20 cellular contexts compared by ENCODE assay signal in genomic region chr9:135949666-135950134, GRCh38. TPM values are rescaled to one million over a fixed set of nuclear protein-coding genes. Genes with fewer than 3 reads are reported as not detected.
DNase-seq lines count a peak whose midpoint lies in the region; FAIRE-seq and TF ChIP-seq lines count a peak whose summit lies in the region.
"Had no signal": no experiment of that assay in that cellular context is flagged by ENCODE, and none has a peak within 500 bp of the region (broad histone marks: within the 10 kb centered on the region; RNA-seq: fewer than 3 reads in every experiment).

No MANE protein-coding gene starts in this region.

- no peak for FAIRE-seq in keratinocyte (lab: Jason Lieb, UNC)
- no peak for FAIRE-seq in RCC 7860 (lab: Jason Lieb, UNC)
- FAIRE-seq: H54 had no signal

- H4K20me1 ChIP-seq in keratinocyte (ENCODE audit: control insufficient read depth, extremely low read depth, insufficient read depth, low read length) = no peaks in the 10 kb centered on the region

- peak overlapping the region; percentile 61 for H3K9ac ChIP-seq in keratinocyte (ENCODE audit: control insufficient read depth, extremely low read depth, insufficient read depth, low read length)
- H3K9ac ChIP-seq in skeletal muscle tissue (ENCODE audit: low read depth in 1 of 3, low read length in 3 of 3) = peak overlapping the region; percentile 16 to 57 (median 43)

- dilution Hi-C loops in keratinocyte (cut with MboI; ENCODE audit: extremely low pct_ligation_motif_present, low sequenced_read_pairs) = no loop called here

- H3K4me1 ChIP-seq in HEK293 (ENCODE audit: control insufficient read depth, insufficient read depth, low read length) = no peaks in the 10 kb centered on the region
- peaks cover 43% of the 10 kb centered on the region for H3K4me1 ChIP-seq in keratinocyte (ENCODE audit: control insufficient read depth, extremely low read depth, insufficient read depth, low read length)
- peaks cover 58 to 81% (median 70%) of the 10 kb centered on the region in 3 donors for H3K4me1 ChIP-seq in skeletal muscle tissue (ENCODE audit: control insufficient read depth in 3 of 3, insufficient read depth in 3 of 3, low read length in 3 of 3)
- H3K4me1 ChIP-seq: Peyer's patch, sigmoid colon, tibial artery had no signal

- CTCF ChIA-PET in HEK293 (lab: Yijun Ruan, JAX) = interaction anchor here (1.5 kb wide), 1 partner anchor 18 kb away, joined by 5 read pairs; no protein-coding TSS in a partner anchor

- peak overlapping the region; percentile 32 for H3K4me2 ChIP-seq in keratinocyte (ENCODE audit: control insufficient read depth, extremely low read depth, insufficient read depth, low read depth, low read length)

- TF ChIP-seq CTCF in HEK293 (tag by site-specific recombination; IDR thresholded peaks at IDR 0.05) (no peak), keratinocyte (optimal IDR thresholded peaks at IDR 0.05 in 1 of 3, IDR thresholded peaks at IDR 0.05 in 1 of 3, conservative IDR thresholded peaks at IDR 0.05 in 1 of 3; ENCODE audit: extremely low read depth in 1 of 3, insufficient read depth in 2 of 3, low read length in 3 of 3) (no peak)

- no peak overlapping the region for H3K4me3 ChIP-seq in HEK293 (ENCODE audit: low read depth, low read length)
- no peak overlapping the region for H3K4me3 ChIP-seq in keratinocyte (ENCODE audit: control insufficient read depth in 2 of 3, extremely low read depth in 1 of 3, insufficient read depth in 2 of 3, low read depth in 1 of 3, low read length in 3 of 3)
- H3K4me3 ChIP-seq in skeletal muscle tissue (ENCODE audit: low read length in 3 of 3) = no peak overlapping the region
- H3K4me3 ChIP-seq: Peyer's patch, sigmoid colon, tibial artery had no signal

- POLR2A ChIA-PET in HEK293 (lab: Yijun Ruan, JAX) = interaction anchor here (0.6 kb wide), 1 partner anchor 10 kb away, joined by 3 read pairs; no protein-coding TSS in a partner anchor

- no peak overlapping the region for H2AFZ ChIP-seq in keratinocyte (ENCODE audit: control insufficient read depth, low read length)

- H3K36me3 ChIP-seq in HEK293 (ENCODE audit: control insufficient read depth in 2 of 2, insufficient read depth in 1 of 2, low read length in 2 of 2) = peaks cover 0 to 70% of the 10 kb centered on the region in 2 experiments; a peak in 2 of 3 replicates
- peaks cover 16 to 43% of the 10 kb centered on the region in 2 experiments for H3K36me3 ChIP-seq in keratinocyte (ENCODE audit: control insufficient read depth in 2 of 2, extremely low read depth in 1 of 2, insufficient read depth in 2 of 2, low read length in 2 of 2)
- peaks cover 53 to 67% (median 55%) of the 10 kb centered on the region in 3 donors for H3K36me3 ChIP-seq in skeletal muscle tissue (ENCODE audit: control insufficient read depth in 3 of 3, insufficient read depth in 3 of 3, low read length in 3 of 3)

- DNase-seq in keratinocyte (ENCODE audit: low read depth, low spot score) = no peak
- no peak for DNase-seq in NCI-H748 treated with DMSO at 0.1 percent for 48 hours (lab: John Stamatoyannopoulos, UW)
- no peak for DNase-seq in DMS79 treated with DMSO at 0.1 percent for 48 hours (lab: John Stamatoyannopoulos, UW)
- no peak for DNase-seq in RCC 7860 (ENCODE audit: low spot score)
- DNase-seq: activated CD4-positive, alpha-beta T cell treated with anti-CD3 and anti-CD28 coated beads for 36 hours; DND-41; head of caudate nucleus; NCI-H1105; NCI-H2029 treated with DMSO at 0.1 percent for 48 hours; NCI-H446; NK-92 treated with Interleukin-12 subunit alpha and Interleukin-12 subunit beta, amount 100 ng/mL, for 24 hours; sigmoid colon; stimulated activated naive B cell treated with anti-CD40 and anti-IgM and Interleukin-4, amounts not matched to agents 10 μg/mL and 1 μg/mL and 100 μg/mL, for 72 hours; T1000; tibial artery had no signal

- H3K27ac ChIP-seq in HEK293 (ENCODE audit: extremely low read depth, low read depth, low read length) (no peak overlapping the region), angular gyrus (ENCODE audit: low read depth, low read length) (peak overlapping the region; percentile 4), keratinocyte (ENCODE audit: control insufficient read depth, insufficient read depth, low read length) (peak overlapping the region; percentile 95), skeletal muscle tissue (ENCODE audit: low read depth, low read length) (peak overlapping the region; percentile 84)
- H3K27ac ChIP-seq: Peyer's patch, sigmoid colon, tibial artery had no signal

- H3K9me3 ChIP-seq in HEK293 (ENCODE audit: control insufficient read depth, insufficient read depth, low read depth, low read length) (no peaks in the 10 kb centered on the region), keratinocyte (ENCODE audit: control insufficient read depth, low read depth, low read length) (no peaks in the 10 kb centered on the region), skeletal muscle tissue (ENCODE audit: control insufficient read depth in 3 of 3, low read length in 3 of 3) (no peaks in the 10 kb centered on the region)
- H3K9me3 ChIP-seq: Peyer's patch, sigmoid colon, tibial artery had no signal

- H3K27me3 ChIP-seq in keratinocyte (ENCODE audit: control insufficient read depth, extremely low read depth, insufficient read depth, low read length) = no peaks in the 10 kb centered on the region
- no peaks in the 10 kb centered on the region for H3K27me3 ChIP-seq in skeletal muscle tissue (ENCODE audit: control insufficient read depth in 3 of 3, insufficient read depth in 3 of 3, low read length in 3 of 3)
- H3K27me3 ChIP-seq: Peyer's patch, sigmoid colon, tibial artery had no signal

- peaks cover 1% of the 10 kb centered on the region for H3K79me2 ChIP-seq in keratinocyte (ENCODE audit: control insufficient read depth, insufficient read depth, low read length)

- H3K9me1 ChIP-seq in keratinocyte (ENCODE audit: control insufficient read depth, extremely low read depth, insufficient read depth, low read length) = no peaks in the 10 kb centered on the region

TF ChIP-seq in HEK293, 187 proteins besides CTCF, POLR2A, EP300 and RAD21:
- TF ChIP-seq ZNF10 (tag by site-specific recombination; IDR thresholded peaks at IDR 0.05) (peak; percentile 94), RBAK (tag by site-specific recombination; IDR thresholded peaks at IDR 0.05) (no peak)

RNA-seq across cellular contexts. Expression of gene UBAC1, which starts 11.5 kb away (rescaled TPM):
- 37.8 to 55.9 TPM (median 50.7 TPM) in 3 replicates for polyA plus RNA-seq in keratinocyte
- 80.6 TPM for polyA plus RNA-seq in keratinocyte (2011; ENCODE audit: low read depth)
- 39.5 and 50.0 TPM in 2 replicates for polyA plus RNA-seq in keratinocyte (2011; cell fraction: cytosol; rRNA removed)
- polyA plus RNA-seq in keratinocyte (2011; cell fraction: nucleus; rRNA removed) = 36.5 and 39.7 TPM in 2 replicates
- 26.0 and 32.9 TPM in 2 replicates for polyA plus RNA-seq in keratinocyte (2012; ENCODE audit: low replicate concordance)
- 28.3 to 36.6 TPM (median 33.5 TPM) in 3 replicates for polyA minus RNA-seq in keratinocyte
- 32.4 TPM for polyA minus RNA-seq in keratinocyte (2011; cell fraction: cytosol; rRNA and poly(A)+ RNA removed)
- polyA minus RNA-seq in keratinocyte (2011; cell fraction: nucleus; rRNA and poly(A)+ RNA removed) = 8.9 and 11.3 TPM in 2 replicates
- 37.6 TPM for total RNA-seq in skeletal muscle tissue

RNA-seq across cellular contexts. Expression of gene CAMSAP1, which starts 42.4 kb away (rescaled TPM):
- 5.0 to 8.3 TPM (median 6.0 TPM) in 3 replicates for polyA plus RNA-seq in keratinocyte
- polyA plus RNA-seq in keratinocyte (2011; ENCODE audit: low read depth) = 6.7 TPM
- polyA plus RNA-seq in keratinocyte (2011; cell fraction: cytosol; rRNA removed) = 5.4 and 5.5 TPM in 2 replicates
- polyA plus RNA-seq in keratinocyte (2011; cell fraction: nucleus; rRNA removed) = 12.0 and 12.2 TPM in 2 replicates
- 10.2 and 10.7 TPM in 2 replicates for polyA plus RNA-seq in keratinocyte (2012; ENCODE audit: low replicate concordance)
- polyA minus RNA-seq in keratinocyte = 11.7 to 20.7 TPM (median 17.3 TPM) in 3 replicates
- 43.2 TPM for polyA minus RNA-seq in keratinocyte (2011; cell fraction: cytosol; rRNA and poly(A)+ RNA removed)
- 12.7 and 14.0 TPM in 2 replicates for polyA minus RNA-seq in keratinocyte (2011; cell fraction: nucleus; rRNA and poly(A)+ RNA removed)
- total RNA-seq in skeletal muscle tissue = 31.3 TPM
